In genomic region chr9:133604214-133604613, GRCh38 we compare ENCODE assay signal across 1 cellular context.
TF ChIP-seq lines count a peak whose summit lies in the region.

No MANE protein-coding gene starts in this region.

TF ChIP-seq in HEK293T, 16 proteins besides CTCF, POLR2A, EP300 and RAD21:
- TF ChIP-seq SUZ12 (IDR thresholded peaks at IDR 0.05) (no peak), ARNT (IDR thresholded peaks at IDR 0.05) (no peak), FOXA1 (IDR thresholded peaks at IDR 0.05) (no peak), HDGF (IDR thresholded peaks at IDR 0.05; ENCODE audit: borderline replicate concordance) (no peak), NFRKB (IDR thresholded peaks at IDR 0.05) (no peak), LEF1 (IDR thresholded peaks at IDR 0.05; ENCODE audit: borderline replicate concordance) (no peak), ELF4 (IDR thresholded peaks at IDR 0.05) (no peak), ZNF384 (IDR thresholded peaks at IDR 0.05) (no peak), FOXM1 (IDR thresholded peaks at IDR 0.05; ENCODE audit: borderline replicate concordance) (no peak), SP1 (IDR thresholded peaks at IDR 0.05) (no peak), TARDBP (IDR thresholded peaks at IDR 0.05) (no peak), BHLHE40 (IDR thresholded peaks at IDR 0.05; ENCODE audit: borderline replicate concordance) (no peak), CTBP1 (IDR thresholded peaks at IDR 0.05; ENCODE audit: borderline replicate concordance) (no peak), L3MBTL2 (conservative IDR thresholded peaks at IDR 0.05) (no peak), FOXK2 (IDR thresholded peaks at IDR 0.05) (no peak)
- TF ChIP-seq, protein P1, sequence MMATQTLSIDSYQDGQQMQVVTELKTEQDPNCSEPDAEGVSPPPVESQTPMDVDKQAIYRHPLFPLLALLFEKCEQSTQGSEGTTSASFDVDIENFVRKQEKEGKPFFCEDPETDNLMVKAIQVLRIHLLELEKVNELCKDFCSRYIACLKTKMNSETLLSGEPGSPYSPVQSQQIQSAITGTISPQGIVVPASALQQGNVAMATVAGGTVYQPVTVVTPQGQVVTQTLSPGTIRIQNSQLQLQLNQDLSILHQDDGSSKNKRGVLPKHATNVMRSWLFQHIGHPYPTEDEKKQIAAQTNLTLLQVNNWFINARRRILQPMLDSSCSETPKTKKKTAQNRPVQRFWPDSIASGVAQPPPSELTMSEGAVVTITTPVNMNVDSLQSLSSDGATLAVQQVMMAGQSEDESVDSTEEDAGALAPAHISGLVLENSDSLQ (IDR thresholded peaks at IDR 0.05), result no peak
